16 cellular contexts compared by ENCODE assay signal in the genomic region with DNA sequence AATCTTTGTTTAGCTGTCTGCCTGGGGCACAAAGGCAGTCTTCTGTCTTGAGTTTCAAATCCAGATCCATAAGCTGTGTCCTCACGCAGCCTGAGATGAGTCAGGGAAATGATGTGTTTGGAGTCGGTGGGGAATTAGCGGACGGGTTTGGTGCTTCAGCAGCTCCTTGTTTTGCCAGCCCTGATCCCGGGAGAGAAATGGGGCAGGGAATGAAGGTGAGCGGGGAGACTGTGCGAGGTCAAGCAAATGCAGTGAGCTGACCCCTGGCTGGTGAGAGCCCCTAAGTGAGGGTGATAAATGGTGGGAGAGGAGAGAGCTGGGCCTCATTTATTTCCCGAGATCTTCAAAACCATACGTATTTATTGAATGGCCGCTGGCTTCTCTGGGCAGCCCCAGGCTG.
"Had no signal": no experiment of that assay in that cellular context is flagged by ENCODE, and none has a peak within 500 bp of the region (broad histone marks: within the 10 kb centered on the region; RNA-seq: fewer than 3 reads in every experiment).

No MANE protein-coding gene starts in this region.

- H3K36me3 ChIP-seq: brain microvascular endothelial cell had no signal

- ATAC-seq: esophagus mucosa, psoas muscle had no signal

- H3K4me3 ChIP-seq: dorsolateral prefrontal cortex, lung, psoas muscle, sigmoid colon had no signal

- DNase-seq: activated CD4-positive, alpha-beta T cell treated with anti-CD3 and anti-CD28 coated beads for 48 hours; activated CD8-positive, alpha-beta memory T cell treated with anti-CD3 and anti-CD28 coated beads for 24 hours; activated naive CD4-positive, alpha-beta T cell treated with anti-CD3 and anti-CD28 coated beads, Interleukin-2, amount 50 U/mL, for 16 hours; brain microvascular endothelial cell; dorsolateral prefrontal cortex; glutamatergic neuron; natural killer cell; psoas muscle; stimulated activated CD4-positive, alpha-beta T cell treated with anti-CD3 and anti-CD28 coated beads, Interleukin-2, amount 100 ng/mL, for 48 hours; stimulated activated naive CD4-positive, alpha-beta T cell treated with Interleukin-2 at 50 U/mL for 16 hours; T-helper 9 cell; trophoblast cell had no signal

- H3K9me3 Mint-ChIP-seq: activated T-helper 2 cell treated with anti-CD3 and anti-CD28 coated beads, Interferon-gamma antibody, Interleukin-2, Interleukin-4, amounts not matched to agents 10 μg/mL and 5 μg/mL and 100 μg/mL, durations not matched to agents 14 hours and 24 hours and 36 hours; natural killer cell had no signal

- H3K36me3 Mint-ChIP-seq: natural killer cell had no signal

- H3K27ac Mint-ChIP-seq: activated T-helper 2 cell treated with anti-CD3 and anti-CD28 coated beads, Interferon-gamma antibody, Interleukin-2, Interleukin-4, amounts not matched to agents 10 μg/mL and 5 μg/mL and 100 μg/mL, durations not matched to agents 14 hours and 24 hours and 36 hours had no signal

- H3K27ac ChIP-seq: brain microvascular endothelial cell, dorsolateral prefrontal cortex, psoas muscle, sigmoid colon had no signal

- H3K9me3 ChIP-seq: psoas muscle, sigmoid colon had no signal

- H3K27me3 ChIP-seq: brain microvascular endothelial cell, sigmoid colon had no signal
